In the genomic region with DNA sequence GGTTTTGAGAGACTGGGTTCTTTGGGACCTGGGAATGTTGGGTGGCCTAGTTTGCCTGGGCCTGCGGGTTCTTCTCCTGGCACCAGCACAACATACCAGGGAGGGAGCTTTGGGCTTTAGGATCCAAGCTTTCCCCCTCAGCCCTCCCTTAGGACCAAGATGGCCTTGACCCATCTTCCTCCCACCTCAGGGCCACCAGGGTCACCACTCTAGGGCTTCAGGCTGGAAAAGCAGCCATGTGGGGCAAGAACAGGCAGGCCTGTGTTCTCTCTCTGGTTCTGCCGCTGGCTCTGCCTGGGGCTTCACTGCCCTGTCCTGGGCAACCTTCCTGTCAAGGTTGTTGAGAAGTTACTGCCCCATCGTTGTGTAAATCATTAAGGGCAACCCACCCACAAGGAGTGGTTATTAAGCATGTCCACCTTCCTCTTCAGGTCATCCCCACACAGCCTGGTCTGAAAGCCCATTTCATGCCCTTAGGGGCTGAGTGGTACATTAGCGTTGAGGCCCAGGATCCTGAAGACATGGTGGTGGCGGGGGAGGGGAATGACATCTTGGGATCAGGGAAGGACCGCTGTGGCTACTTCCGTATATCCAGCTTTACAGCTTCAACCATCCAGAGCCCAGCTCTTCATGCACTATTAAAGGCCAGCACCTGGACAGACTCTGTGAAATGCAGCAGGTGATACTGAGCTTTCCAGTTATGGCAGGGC, we compare ENCODE assay signal across 17 cellular contexts. TPM values are rescaled to one million over a fixed set of nuclear protein-coding genes. Genes with fewer than 3 reads are reported as not detected.
DNase-seq lines count a peak whose midpoint lies in the region; ATAC-seq and TF ChIP-seq lines count a peak whose summit lies in the region.
"Had no signal": no experiment of that assay in that cellular context is flagged by ENCODE, and none has a peak within 500 bp of the region (broad histone marks: within the 10 kb centered on the region; RNA-seq: fewer than 3 reads in every experiment).

No MANE protein-coding gene starts in this region.

- no peak overlapping the region for H3K18ac ChIP-seq in mesendoderm (ENCODE audit: low read length)

- DNase-seq in mesendoderm = no peak
- no peak for DNase-seq in stomach
- no peak for DNase-seq in stimulated activated naive CD8-positive, alpha-beta T cell treated with anti-CD3 and anti-CD28 coated beads, Interleukin-15, amount 100 ng/mL, for 72 hours
- no peak for DNase-seq in foreskin melanocyte
- no peak for DNase-seq in GDM1 (lab: John Stamatoyannopoulos, UW)
- DNase-seq: activated CD8-positive, alpha-beta memory T cell treated with anti-CD3 and anti-CD28 coated beads, Interleukin-2, amount 10 ng/mL, durations not matched to agents 7 days and 5 days; SIG-M5 had no signal

- H3K9me3 ChIP-seq in HUES64 (ENCODE audit: insufficient read depth, low read depth, low read length) (no peaks in the 10 kb centered on the region; the same call in 1 of the 2 replicates), stomach (no peaks in the 10 kb centered on the region)
- H3K9me3 ChIP-seq: HAP-1, right lobe of liver had no signal

- H3K4me2 ChIP-seq in mesendoderm (ENCODE audit: low read length) = no peak overlapping the region

- no peaks in the 10 kb centered on the region for H3K79me1 ChIP-seq in mesendoderm (ENCODE audit: low read length)

- no peak overlapping the region for H2BK120ac ChIP-seq in mesendoderm (ENCODE audit: low read depth, low read length)

- no peaks in the 10 kb centered on the region for H3K36me3 ChIP-seq in HUES64 (ENCODE audit: insufficient read depth, low read length)
- no peaks in the 10 kb centered on the region for H3K36me3 ChIP-seq in mesendoderm (ENCODE audit: control insufficient read depth, insufficient read depth, low read length)
- H3K36me3 ChIP-seq in stomach = peaks cover 0 to 7% (median 0%) of the 10 kb centered on the region in 4 donors
- H3K36me3 ChIP-seq: HAP-1, right lobe of liver had no signal

- H2BK15ac ChIP-seq in mesendoderm (replicated peaks; ENCODE audit: low read depth) = no peak overlapping the region

- no peaks in the 10 kb centered on the region for H3K9me3 Mint-ChIP-seq in dendritic cell treated with granulocyte-macrophage colony-stimulating factor and Interleukin-4, amounts not matched to agents 40 ng/mL and 50 ng/mL, for 4 days
- no peaks in the 10 kb centered on the region for H3K9me3 Mint-ChIP-seq in stimulated activated naive CD8-positive, alpha-beta T cell treated with anti-CD3 and anti-CD28 coated beads, Interleukin-15, amount 100 ng/mL, for 72 hours
- H3K9me3 Mint-ChIP-seq: activated naive CD4-positive, alpha-beta T cell treated with anti-CD3 and anti-CD28 coated beads, Interleukin-2, amount 50 U/mL, for 72 hours; stimulated activated naive CD8-positive, alpha-beta T cell treated with anti-CD3 and anti-CD28 coated beads, Interleukin-15, Interleukin-2, amounts not matched to agents 100 ng/mL and 50 ng/mL, for 24 hours had no signal

- peaks cover 88% of the 10 kb centered on the region for H3K27me3 Mint-ChIP-seq in dendritic cell treated with granulocyte-macrophage colony-stimulating factor and Interleukin-4, amounts not matched to agents 40 ng/mL and 50 ng/mL, for 4 days
- peaks cover 87% of the 10 kb centered on the region for H3K27me3 Mint-ChIP-seq in stimulated activated naive CD8-positive, alpha-beta T cell treated with anti-CD3 and anti-CD28 coated beads, Interleukin-15, amount 100 ng/mL, for 72 hours

- no peak overlapping the region for H4K5ac ChIP-seq in mesendoderm (ENCODE audit: low read length)

- no peaks in the 10 kb centered on the region for H3K79me2 ChIP-seq in mesendoderm (ENCODE audit: control insufficient read depth, insufficient read depth, low read length)

- TF ChIP-seq POLR2A in stomach (IDR thresholded peaks at IDR 0.05) = no peak

- peak overlapping the region; percentile 49 for H3K56ac ChIP-seq in mesendoderm (ENCODE audit: low read length)

- H3K4me3 ChIP-seq in HUES64 (ENCODE audit: low read length) = peak overlapping the region; percentile 66
- no peak overlapping the region for H3K4me3 ChIP-seq in mesendoderm (ENCODE audit: low read length)
- peak overlapping the region; percentile 30 to 49 (median 46) for H3K4me3 ChIP-seq in stomach
- H3K4me3 ChIP-seq: HAP-1, right lobe of liver had no signal

- H4K8ac ChIP-seq in mesendoderm (ENCODE audit: low read depth, low read length) = no peak overlapping the region

- peak overlapping the region; percentile 77 for H3K4me3 Mint-ChIP-seq in dendritic cell treated with granulocyte-macrophage colony-stimulating factor and Interleukin-4, amounts not matched to agents 40 ng/mL and 50 ng/mL, for 4 days
- H3K4me3 Mint-ChIP-seq in stimulated activated naive CD8-positive, alpha-beta T cell treated with anti-CD3 and anti-CD28 coated beads, Interleukin-15, amount 100 ng/mL, for 72 hours = peak overlapping the region in 1 of 2 donors; percentile 26
- H3K4me3 Mint-ChIP-seq: activated CD8-positive, alpha-beta memory T cell treated with anti-CD3 and anti-CD28 coated beads, Interleukin-2, amount 10 ng/mL, durations not matched to agents 7 days and 5 days; stimulated activated naive CD8-positive, alpha-beta T cell treated with anti-CD3 and anti-CD28 coated beads, Interleukin-15, Interleukin-2, amounts not matched to agents 100 ng/mL and 50 ng/mL, for 24 hours had no signal

- no peak overlapping the region for H2BK5ac ChIP-seq in mesendoderm (ENCODE audit: low read length)

- no peak for ATAC-seq in HG02678 (IDR thresholded peaks at IDR 0.05; ENCODE audit: unreplicated experiment)
- no peak for ATAC-seq in stimulated activated naive CD8-positive, alpha-beta T cell treated with anti-CD3 and anti-CD28 coated beads, Interleukin-15, amount 100 ng/mL, for 72 hours

- peaks cover 27% of the 10 kb centered on the region for H3K36me3 Mint-ChIP-seq in dendritic cell treated with granulocyte-macrophage colony-stimulating factor and Interleukin-4, amounts not matched to agents 40 ng/mL and 50 ng/mL, for 4 days (ENCODE audit: low read depth)
- H3K36me3 Mint-ChIP-seq: activated CD8-positive, alpha-beta memory T cell treated with anti-CD3 and anti-CD28 coated beads, Interleukin-2, amount 10 ng/mL, durations not matched to agents 7 days and 5 days had no signal

- H3K4me1 ChIP-seq in HUES64 (ENCODE audit: insufficient read depth, low read length) (no peaks in the 10 kb centered on the region), mesendoderm (ENCODE audit: control insufficient read depth, low read depth, low read length) (no peaks in the 10 kb centered on the region), stomach (peaks cover 11 to 53% (median 27%) of the 10 kb centered on the region in 4 donors)
- H3K4me1 ChIP-seq: HAP-1 had no signal

- H3K27ac ChIP-seq in HUES64 (ENCODE audit: low read depth, low read length) = no peak overlapping the region
- no peak overlapping the region for H3K27ac ChIP-seq in mesendoderm (ENCODE audit: low read depth, low read length)
- peak overlapping the region; percentile 52 to 78 (median 72) for H3K27ac ChIP-seq in stomach
- H3K27ac ChIP-seq: C4-2B, right lobe of liver had no signal

- H3K9ac ChIP-seq in HUES64 (ENCODE audit: low read depth, low read length) (no peak overlapping the region), mesendoderm (ENCODE audit: low read length) (no peak overlapping the region)

- TF ChIP-seq CTCF in stomach (IDR thresholded peaks at IDR 0.05) = no peak

- H2AK5ac ChIP-seq in mesendoderm (ENCODE audit: low read length) = no peak overlapping the region

- no peak for TF ChIP-seq EP300 in stomach (IDR thresholded peaks at IDR 0.05)

- no peak overlapping the region for H3K23ac ChIP-seq in mesendoderm (ENCODE audit: low read length)

- H3K27ac Mint-ChIP-seq in dendritic cell treated with granulocyte-macrophage colony-stimulating factor and Interleukin-4, amounts not matched to agents 40 ng/mL and 50 ng/mL, for 4 days = peak overlapping the region; percentile 52
- H3K27ac Mint-ChIP-seq in stimulated activated naive CD8-positive, alpha-beta T cell treated with anti-CD3 and anti-CD28 coated beads, Interleukin-15, amount 100 ng/mL, for 72 hours = no peak overlapping the region
- H3K27ac Mint-ChIP-seq: activated CD8-positive, alpha-beta memory T cell treated with anti-CD3 and anti-CD28 coated beads, Interleukin-2, amount 10 ng/mL, durations not matched to agents 7 days and 5 days; activated naive CD4-positive, alpha-beta T cell treated with anti-CD3 and anti-CD28 coated beads, Interleukin-2, amount 50 U/mL, for 72 hours; stimulated activated naive CD8-positive, alpha-beta T cell treated with anti-CD3 and anti-CD28 coated beads, Interleukin-15, Interleukin-2, amounts not matched to agents 100 ng/mL and 50 ng/mL, for 24 hours had no signal

- H3K27me3 ChIP-seq in HUES64 (ENCODE audit: insufficient read depth, low read length) = peaks cover 100% of the 10 kb centered on the region
- peaks cover 68% of the 10 kb centered on the region for H3K27me3 ChIP-seq in mesendoderm (ENCODE audit: insufficient read depth, low read length, poor library complexity)
- peaks cover 8 to 71% (median 45%) of the 10 kb centered on the region in 3 donors for H3K27me3 ChIP-seq in stomach

- H3K4ac ChIP-seq in mesendoderm (ENCODE audit: low read depth, low read length) = no peak overlapping the region

- peaks cover 32% of the 10 kb centered on the region for H3K4me1 Mint-ChIP-seq in dendritic cell treated with granulocyte-macrophage colony-stimulating factor and Interleukin-4, amounts not matched to agents 40 ng/mL and 50 ng/mL, for 4 days (ENCODE audit: low read depth)
- peaks cover 19% of the 10 kb centered on the region for H3K4me1 Mint-ChIP-seq in stimulated activated naive CD8-positive, alpha-beta T cell treated with anti-CD3 and anti-CD28 coated beads, Interleukin-15, amount 100 ng/mL, for 72 hours

- intact Hi-C loops in dendritic cell treated with granulocyte-macrophage colony-stimulating factor and Interleukin-4, amounts not matched to agents 40 ng/mL and 50 ng/mL, for 4 days (cut with micrococcal nuclease) = no loop called here
- intact Hi-C loops in stomach (cut with DNase I; ENCODE audit: low total_unique reads) = no loop called here

- 87% methylated on average over 7 of the region's 7 CpGs for WGBS in HUES64
- no CpG with 5 or more reads among the region's 7 CpGs for WGBS in mesendoderm (ENCODE audit: extremely low coverage, insufficient coverage, low lambda C conversion rate)
- WGBS in stomach, 5 donors = 70 to 81% (median 74%) methylated on average over 6 to 7 of the region's 7 CpGs

RNA-seq across cellular contexts. Expression of a gene that starts 0.7 kb away (rescaled TPM):
- polyA plus RNA-seq in HUES64 (2013, experiment 1 of 2) = 0.15 TPM
- polyA plus RNA-seq in HUES64 (2013, experiment 2 of 2) = 0.13 TPM
- polyA plus RNA-seq in mesendoderm (2013, experiment 1 of 2) = 0.18 TPM
- polyA plus RNA-seq in mesendoderm (2013, experiment 2 of 2) = 0.08 TPM
- total RNA-seq in stomach = 100 to 1,000 TPM in 2 of 5 donors, 10 to 100 TPM in 1, 1 to 10 TPM in 1, not detected in 1; 2.9 to 114 (median 87.8) TPM
- polyA plus RNA-seq in stomach = 10 to 100 TPM; 16.3 to 62.6 (median 32.3) TPM
- total RNA-seq: M059J had no signal

RNA-seq across cellular contexts. Expression of a gene that starts 0.8 kb away (rescaled TPM):
- not detected for polyA plus RNA-seq in HUES64 (2013, experiment 1 of 2)
- polyA plus RNA-seq in HUES64 (2013, experiment 2 of 2) = not detected
- 0.14 TPM for polyA plus RNA-seq in mesendoderm (2013, experiment 1 of 2)
- polyA plus RNA-seq in mesendoderm (2013, experiment 2 of 2) = 0.04 TPM
- total RNA-seq in stomach = 10 to 100 TPM in 3 of 5 donors, 1 to 10 TPM in 1, not detected in 1; 2.4 to 29.6 (median 18.8) TPM
- 10 to 100 TPM; 26.4 to 96.7 (median 27.1) TPM for polyA plus RNA-seq in stomach
- total RNA-seq: activated CD8-positive, alpha-beta memory T cell treated with anti-CD3 and anti-CD28 coated beads, Interleukin-2, amount 10 ng/mL, durations not matched to agents 7 days and 5 days; cerebellum; M059J; right lobe of liver had no signal

RNA-seq across cellular contexts. Expression of a gene that starts 16.3 kb away (rescaled TPM):
- polyA plus RNA-seq in HUES64 (2013, experiment 1 of 2) = not detected
- polyA plus RNA-seq in HUES64 (2013, experiment 2 of 2) = not detected
- polyA plus RNA-seq in mesendoderm (2013, experiment 1 of 2) = not detected
- not detected for polyA plus RNA-seq in mesendoderm (2013, experiment 2 of 2)
- total RNA-seq in stomach = 100 to 1,000 TPM in 1 of 5 donors, 10 to 100 TPM in 2, 1 to 10 TPM in 1, not detected in 1; 1.3 to 119 (median 28.0) TPM
- polyA plus RNA-seq in stomach = 10 to 100 TPM in 2 of 3 donors, 1 to 10 TPM in 1; 8.9 to 43.3 (median 25.0) TPM
- total RNA-seq: activated CD8-positive, alpha-beta memory T cell treated with anti-CD3 and anti-CD28 coated beads, Interleukin-2, amount 10 ng/mL, durations not matched to agents 7 days and 5 days; activated naive CD4-positive, alpha-beta T cell treated with anti-CD3 and anti-CD28 coated beads, Interleukin-2, amount 50 U/mL, for 72 hours; cerebellum had no signal

RNA-seq across cellular contexts. Expression of a gene that starts 16.5 kb away (rescaled TPM):
- 0.05 TPM for polyA plus RNA-seq in HUES64 (2013, experiment 1 of 2)
- polyA plus RNA-seq in HUES64 (2013, experiment 2 of 2) = not detected
- polyA plus RNA-seq in mesendoderm (2013, experiment 1 of 2) = 0.01 TPM
- under 0.01 TPM for polyA plus RNA-seq in mesendoderm (2013, experiment 2 of 2)
- total RNA-seq in stomach = 100 to 1,000 TPM in 2 of 5 donors, 10 to 100 TPM in 2, 1 to 10 TPM in 1; 1.2 to 445 (median 94.9) TPM
- polyA plus RNA-seq in stomach = 10 to 100 TPM in 2 of 3 donors, 1 to 10 TPM in 1; 6.4 to 22.9 (median 21.1) TPM
- total RNA-seq: activated CD8-positive, alpha-beta memory T cell treated with anti-CD3 and anti-CD28 coated beads, Interleukin-2, amount 10 ng/mL, durations not matched to agents 7 days and 5 days; cerebellum; M059J had no signal

RNA-seq across cellular contexts. Expression of a gene that starts 57.3 kb away (rescaled TPM):
- polyA plus RNA-seq in HUES64 (2013, experiment 1 of 2) = 30.3 TPM
- polyA plus RNA-seq in HUES64 (2013, experiment 2 of 2) = 35.4 TPM
- 19.6 TPM for polyA plus RNA-seq in mesendoderm (2013, experiment 1 of 2)
- 20.2 TPM for polyA plus RNA-seq in mesendoderm (2013, experiment 2 of 2)
- 10 to 100 TPM in 1 of 5 donors, 1 to 10 TPM in 3, under 1 TPM in 1; 0.43 to 15.9 (median 7.6) TPM for total RNA-seq in stomach
- polyA plus RNA-seq in stomach = 1 to 10 TPM; 4.4 to 7.5 (median 4.8) TPM

Comparison
In these comparisons a context has a peak if more than half of its experiments do, and no peak if none do; other contexts are left out.
1. H3K27ac ChIP-seq: peak in stomach (5 of 5); none in HUES64 (single experiment) and mesendoderm (single experiment).